8 cellular contexts compared by ENCODE assay signal in the genomic region with DNA sequence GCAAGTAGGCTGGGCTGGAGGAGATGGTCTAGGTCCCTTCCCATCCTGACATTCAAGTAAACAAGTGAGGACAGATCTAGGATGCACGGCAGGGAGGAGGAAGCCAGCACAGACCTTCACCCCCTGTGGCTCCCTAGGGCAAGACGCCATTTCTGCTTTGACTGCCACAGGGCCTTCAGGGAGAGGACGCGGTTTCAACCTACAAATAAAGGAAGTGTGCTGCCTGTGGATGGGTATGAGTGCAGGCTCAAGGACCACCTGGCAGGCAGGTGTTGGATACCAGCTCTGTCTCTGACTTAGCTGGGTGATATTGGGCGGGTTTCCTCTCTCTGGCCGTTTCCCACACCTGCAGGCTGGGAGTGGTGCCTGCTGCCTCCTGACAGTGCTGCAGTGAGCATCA. TPM values are rescaled to one million over a fixed set of nuclear protein-coding genes. Genes with fewer than 3 reads are reported as not detected.
DNase-seq lines count a peak whose midpoint lies in the region; ATAC-seq and TF ChIP-seq lines count a peak whose summit lies in the region.

No MANE protein-coding gene starts in this region.

- H4K20me1 ChIP-seq in BLaER1 = peaks cover 98% of the 10 kb centered on the region

- H3K27ac Mint-ChIP-seq in brain (peak overlapping the region in 4 of 5 experiments; percentile 50 to 93 (median 85)), progenitor cell of endocrine pancreas (no peak overlapping the region)

- H3K4me3 Mint-ChIP-seq in brain (peak overlapping the region in 2 of 5 experiments; percentile 23), progenitor cell of endocrine pancreas (ENCODE audit: low read depth) (no peak overlapping the region)

- peak overlapping the region; percentile 84 for H3K4me2 ChIP-seq in BLaER1

- H3K27ac ChIP-seq in BLaER1 (peak overlapping the region; percentile 69), muscle layer of duodenum (ENCODE audit: low read length) (peak overlapping the region; percentile 35)

- H3K9me3 Mint-ChIP-seq in brain (peaks cover 0 to 3% (median 0%) of the 10 kb centered on the region in 5 experiments), progenitor cell of endocrine pancreas (ENCODE audit: low read depth) (no peaks in the 10 kb centered on the region)

- H3K9me3 ChIP-seq in BLaER1 (no peaks in the 10 kb centered on the region), muscle layer of duodenum (ENCODE audit: control insufficient read depth in 1 of 2, low read length in 2 of 2) (no peaks in the 10 kb centered on the region)

- H3K4me3 ChIP-seq in BLaER1 = no peak overlapping the region
- no peak overlapping the region for H3K4me3 ChIP-seq in muscle layer of duodenum (ENCODE audit: low read depth in 1 of 2, low read length in 2 of 2)

- H3K36me3 ChIP-seq in BLaER1 = peaks cover 74% of the 10 kb centered on the region
- H3K36me3 ChIP-seq in muscle layer of duodenum (ENCODE audit: control insufficient read depth in 1 of 2, insufficient read depth in 2 of 2, low read length in 2 of 2) = peaks cover 0 to 20% of the 10 kb centered on the region in 2 donors

- DNase-seq in NCI-H1105 treated with DMSO at 0.1 percent for 48 hours (lab: John Stamatoyannopoulos, UW) (peak; percentile 41), progenitor cell of endocrine pancreas (ENCODE audit: low spot score, unreplicated experiment) (no peak), NCI-H2081 (lab: John Stamatoyannopoulos, UW) (no peak)

- ATAC-seq in HG03045 (IDR thresholded peaks at IDR 0.05; ENCODE audit: unreplicated experiment) (no peak), GM19463 (IDR thresholded peaks at IDR 0.05; ENCODE audit: unreplicated experiment) (no peak)

- H3K27me3 ChIP-seq in BLaER1 (no peaks in the 10 kb centered on the region), muscle layer of duodenum (ENCODE audit: low read depth, low read length) (no peaks in the 10 kb centered on the region)

- peaks cover 99% of the 10 kb centered on the region for H3K4me1 ChIP-seq in BLaER1
- peaks cover 35 to 52% of the 10 kb centered on the region in 2 donors for H3K4me1 ChIP-seq in muscle layer of duodenum (ENCODE audit: control insufficient read depth in 1 of 2, insufficient read depth in 2 of 2, low read length in 2 of 2)

- H3K36me3 Mint-ChIP-seq in brain = peaks cover 77% of the 10 kb centered on the region
- peaks cover 11% of the 10 kb centered on the region for H3K36me3 Mint-ChIP-seq in progenitor cell of endocrine pancreas (ENCODE audit: insufficient read depth)

- peaks cover 90% of the 10 kb centered on the region for H3K4me1 Mint-ChIP-seq in brain
- H3K4me1 Mint-ChIP-seq in progenitor cell of endocrine pancreas (ENCODE audit: low read depth) = peaks cover 14% of the 10 kb centered on the region

- H3K9ac ChIP-seq in BLaER1 = peak overlapping the region; percentile 28; the same call in 1 of the 2 replicates

- TF ChIP-seq CTCF in brain (conservative IDR thresholded peaks at IDR 0.05) = no peak
- no peak for TF ChIP-seq CTCF in progenitor cell of endocrine pancreas (IDR thresholded peaks at IDR 0.05; ENCODE audit: unreplicated experiment)

- H3K27me3 Mint-ChIP-seq in brain (peaks cover 3% of the 10 kb centered on the region), progenitor cell of endocrine pancreas (no peaks in the 10 kb centered on the region)

RNA-seq across cellular contexts. Expression of a gene that starts 16.2 kb away (rescaled TPM):
- 127 TPM for polyA plus RNA-seq in brain (ENCODE audit: insufficient read depth, low read depth, low replicate concordance)
- total RNA-seq in progenitor cell of endocrine pancreas = 49.7 and 54.7 TPM in 2 replicates
